ENCODE assay signal across 8 cellular contexts in genomic region chr11:64284962-64285884, GRCh38. TPM values are rescaled to one million over a fixed set of nuclear protein-coding genes. Genes with fewer than 3 reads are reported as not detected.
DNase-seq lines count a peak whose midpoint lies in the region; ATAC-seq and TF ChIP-seq lines count a peak whose summit lies in the region.

A gene with protein sequence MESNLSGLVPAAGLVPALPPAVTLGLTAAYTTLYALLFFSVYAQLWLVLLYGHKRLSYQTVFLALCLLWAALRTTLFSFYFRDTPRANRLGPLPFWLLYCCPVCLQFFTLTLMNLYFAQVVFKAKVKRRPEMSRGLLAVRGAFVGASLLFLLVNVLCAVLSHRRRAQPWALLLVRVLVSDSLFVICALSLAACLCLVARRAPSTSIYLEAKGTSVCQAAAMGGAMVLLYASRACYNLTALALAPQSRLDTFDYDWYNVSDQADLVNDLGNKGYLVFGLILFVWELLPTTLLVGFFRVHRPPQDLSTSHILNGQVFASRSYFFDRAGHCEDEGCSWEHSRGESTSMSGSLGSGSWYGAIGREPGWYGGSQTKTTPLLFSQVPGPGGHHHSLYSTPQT (plus strand): TSS chr11:64285848. CDS start chr11:64286525, 677 bp downstream.

- TF ChIP-seq CTCF in PC-9 (conservative IDR thresholded peaks at IDR 0.05), result no peak; the same call in 1 of the 2 replicates

- CTCF ChIA-PET in PC-9 (lab: Charles Lee), result interaction anchor here (0.6 to 1.5 kb wide), 11 partner anchors 13 to 588 kb away, joined by 3 to 11 read pairs (median 6); partner anchors contain the start of gene PRDX5

- H3K27me3 ChIP-seq in PC-9 (ENCODE audit: insufficient read depth, low read depth), result no peaks in the 10 kb centered on the region
- peaks cover 3% of the 10 kb centered on the region for H3K27me3 ChIP-seq in muscle layer of duodenum (ENCODE audit: low read depth, low read length)

- intact Hi-C loops in PC-9 (cut with micrococcal nuclease; ENCODE audit: unreplicated experiment), result loop anchor here (1.0 kb wide), 2 partner anchors 15 to 20 kb away; partner anchors contain the start of gene ESRRA

- peaks cover 15% of the 10 kb centered on the region; the same call in 1 of the 2 replicates for H3K79me2 ChIP-seq in PC-9 (ENCODE audit: low read depth)

- ATAC-seq in GM21390 (IDR thresholded peaks at IDR 0.05; ENCODE audit: unreplicated experiment) (peak; percentile 50), esophagus mucosa (peak; percentile 62)

- H3K36me3 ChIP-seq in PC-9 (ENCODE audit: low read depth) (no peaks in the 10 kb centered on the region), muscle layer of duodenum (ENCODE audit: control insufficient read depth in 1 of 2, insufficient read depth in 2 of 2, low read length in 2 of 2) (peaks cover 0 to 7% of the 10 kb centered on the region in 2 donors)

- no peaks in the 10 kb centered on the region for H4K20me1 ChIP-seq in PC-9 (ENCODE audit: insufficient read depth)

- peaks cover 17% of the 10 kb centered on the region; the same call in 1 of the 2 replicates for H3F3A ChIP-seq in PC-9 (ENCODE audit: insufficient read depth, low read depth)

- no peaks in the 10 kb centered on the region for H3K9me2 ChIP-seq in PC-9 (ENCODE audit: insufficient read depth)

- peak within 1 kb of the TSS; percentile 67 for H3K4me3 ChIP-seq in PC-9
- H3K4me3 ChIP-seq in muscle layer of duodenum (ENCODE audit: low read depth in 1 of 2, low read length in 2 of 2), result peak within 1 kb of the TSS; percentile 90 to 95

- H2AFZ ChIP-seq in PC-9, result peak within 1 kb of the TSS; percentile 83

- in situ Hi-C loops in Caki2 (cut with HindIII; ENCODE audit: low pct_unique_long_range_greater_than_20kb, low sequenced_read_pairs), result no loop called here

- no peaks in the 10 kb centered on the region for H3K9me3 ChIP-seq in PC-9 (ENCODE audit: insufficient read depth, low read depth)
- H3K9me3 ChIP-seq in muscle layer of duodenum (ENCODE audit: control insufficient read depth in 1 of 2, low read length in 2 of 2), result no peaks in the 10 kb centered on the region

- H3K27ac ChIP-seq in PC-9 (peak within 1 kb of the TSS; percentile 54), muscle layer of duodenum (ENCODE audit: low read length) (peak within 1 kb of the TSS; percentile 91)

- H3K4me2 ChIP-seq in PC-9, result peak within 1 kb of the TSS; percentile 82

- H3K4me1 ChIP-seq in PC-9 (replicated peaks; ENCODE audit: insufficient read depth) (peaks cover 22% of the 10 kb centered on the region), muscle layer of duodenum (ENCODE audit: control insufficient read depth in 1 of 2, insufficient read depth in 2 of 2, low read length in 2 of 2) (peaks cover 4 to 26% of the 10 kb centered on the region in 2 donors)

- DNase-seq in Caki2 (ENCODE audit: low read depth) (peak; percentile 75), HUDEP-2 (lab: John Stamatoyannopoulos, UW; ENCODE audit: unreplicated experiment in 76 of 76) (peak in 68 of 76 experiments; percentile 26 to 96 (median 75)), PC-9 (peak; percentile 64 to 92)
- peak; percentile 95 to 97 for DNase-seq in activated T-cell treated with anti-CD3 and anti-CD28 coated beads, Interleukin-2, amount 50 U/mL, for 48 hours
- peak; percentile 79 to 82 for DNase-seq in stimulated activated CD8-positive, alpha-beta memory T cell treated with anti-CD3 and anti-CD28 coated beads, Interleukin-7, amount 100 ng/mL, for 48 hours (ENCODE audit: extremely low read depth in 1 of 2, low read depth in 1 of 2)

- POLR2A ChIA-PET in PC-9 (lab: Charles Lee; ENCODE audit: unreplicated experiment), result interaction anchor here (0.5 to 0.7 kb wide), 5 partner anchors 14 to 319 kb away, joined by 3 to 5 read pairs (median 4); no protein-coding TSS in a partner anchor

- TSS peak; percentile 88 for BruUV-seq in PC-9 (replicated peaks; lab: Mats Ljungman, UMichigan)

RNA-seq across cellular contexts. Expression of the gene that starts here (rescaled TPM):
- 9.6 and 31.9 TPM in 2 replicates for total RNA-seq in Caki2 (2014; rRNA removed; shearing (Covaris generic); ENCODE audit: low replicate concordance)
- 72.8 and 110 TPM in 2 replicates for total RNA-seq in PC-9 (2021)
- total RNA-seq in esophagus mucosa, result 18.5 TPM

Comparison
In these comparisons a context has a peak if more than half of its experiments do, and no peak if none do; other contexts are left out.
1. Peak in every context shown above with its lines: DNase-seq, ATAC-seq, H3K4me3 ChIP-seq and H3K27ac ChIP-seq.